ENCODE assay signal across 25 cellular contexts in genomic region chr5:130350131-130350530, GRCh38.
"Had no signal": no experiment of that assay in that cellular context is flagged by ENCODE, and none has a peak within 500 bp of the region (broad histone marks: within the 10 kb centered on the region; RNA-seq: fewer than 3 reads in every experiment).

No MANE protein-coding gene starts in this region.

- H3K27me3 Mint-ChIP-seq: IgD-negative memory B cell had no signal

- DNase-seq: MV-4-11, NCI-H1048, NCI-H1105 treated with DMSO at 0.1 percent for 48 hours, NCI-H1417 treated with DMSO at 0.1 percent for 48 hours, NCI-H146, NCI-H1694 treated with DMSO at 0.1 percent for 48 hours, NCI-H1930, NCI-H2081, NCI-H2107, NCI-H2227 treated with DMSO at 0.1 percent for 48 hours, NCI-H446, NCI-H510A, NCI-H524 treated with DMSO at 0.1 percent for 48 hours, NCI-H69, NCI-H774, Right ventricle myocardium superior, RPMI8226, SIG-M5 had no signal

- H3K27me3 ChIP-seq: SJSA1 had no signal

- H3K4me3 ChIP-seq: K562, SJSA1, SK-N-MC had no signal

- ATAC-seq: K562 had no signal

- H3K4me1 ChIP-seq: SJSA1 had no signal

- FAIRE-seq: HTR-8/SVneo, K562, RCC 7860 had no signal

- H3K27ac Mint-ChIP-seq: IgD-negative memory B cell had no signal

- H3K9me3 ChIP-seq: SJSA1 had no signal

- H3K27ac ChIP-seq: HL-60, SJSA1, SK-N-MC had no signal

- H3K9me3 Mint-ChIP-seq: IgD-negative memory B cell had no signal

- H3K4me3 Mint-ChIP-seq: IgD-negative memory B cell had no signal

- H3K36me3 ChIP-seq: SJSA1 had no signal

- H3K4me1 Mint-ChIP-seq: IgD-negative memory B cell had no signal
